Comparison of ENCODE assay signal across 25 cellular contexts in the genomic region with DNA sequence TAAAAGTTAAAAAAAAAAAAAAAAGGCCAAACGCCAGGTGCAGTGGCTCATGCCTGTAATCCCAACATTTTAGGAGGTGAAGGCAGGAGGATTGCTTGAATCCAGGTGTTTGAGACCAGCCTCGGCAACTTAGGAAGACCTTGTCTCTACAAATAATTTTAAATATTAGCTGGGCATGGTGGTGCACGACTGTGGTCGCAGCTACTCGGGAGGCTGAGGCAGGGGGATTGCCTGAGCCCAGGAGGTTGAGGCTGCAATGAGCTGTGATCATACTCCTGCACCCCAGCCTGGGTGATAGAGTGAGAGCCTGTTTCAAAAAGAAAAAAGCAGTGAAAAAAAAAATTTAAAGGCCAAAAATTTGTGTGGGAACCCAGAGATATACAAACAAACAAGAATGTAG. TPM values are rescaled to one million over a fixed set of nuclear protein-coding genes. Genes with fewer than 3 reads are reported as not detected.
DNase-seq lines count a peak whose midpoint lies in the region; ATAC-seq and TF ChIP-seq lines count a peak whose summit lies in the region.
"Had no signal": no experiment of that assay in that cellular context is flagged by ENCODE, and none has a peak within 500 bp of the region (broad histone marks: within the 10 kb centered on the region; RNA-seq: fewer than 3 reads in every experiment).

No MANE protein-coding gene starts in this region.

- peaks cover 27% of the 10 kb centered on the region for H3K4me1 Mint-ChIP-seq in activated naive CD8-positive, alpha-beta T cell treated with anti-CD3 and anti-CD28 coated beads, Interleukin-2, amount 10 ng/mL, durations not matched to agents 7 days and 5 days
- peaks cover 32% of the 10 kb centered on the region for H3K4me1 Mint-ChIP-seq in activated naive CD8-positive, alpha-beta T cell treated with anti-CD3 and anti-CD28 coated beads, Interleukin-2, amount 50 U/mL, for 24 hours
- peaks cover 45% of the 10 kb centered on the region for H3K4me1 Mint-ChIP-seq in activated T-helper 1 cell treated with anti-CD3 and anti-CD28 coated beads, Interleukin-12 subunit alpha, Interleukin-12 subunit beta, Interleukin-2, Interleukin-4 antibody, amounts not matched to agents 30 ng/mL and 10 ng/mL and 1 ng/mL, durations not matched to agents 14 hours and 24 hours and 36 hours (ENCODE audit: low read depth)
- peaks cover 28 to 41% (median 35%) of the 10 kb centered on the region in 7 donors for H3K4me1 Mint-ChIP-seq in naive thymus-derived CD4-positive, alpha-beta T cell

- CTCF ChIA-PET in naive thymus-derived CD4-positive, alpha-beta T cell (lab: Charles Lee): no interaction called here

- no peak for TF ChIP-seq CTCF in tibial nerve (IDR thresholded peaks at IDR 0.05)

- 95 to 97% methylated on average over 5 of the region's 5 CpGs for WGBS in tibial nerve, 2 donors

- DNase-seq in activated naive CD8-positive, alpha-beta T cell treated with anti-CD3 and anti-CD28 coated beads, Interleukin-2, amount 10 ng/mL, durations not matched to agents 7 days and 5 days: no peak
- DNase-seq in activated naive CD8-positive, alpha-beta T cell treated with anti-CD3 and anti-CD28 coated beads, Interleukin-2, amount 50 U/mL, for 24 hours: no peak
- no peak for DNase-seq in activated T-helper 1 cell treated with anti-CD3 and anti-CD28 coated beads, Interleukin-12 subunit alpha, Interleukin-12 subunit beta, Interleukin-2, Interleukin-4 antibody, amounts not matched to agents 30 ng/mL and 10 ng/mL and 1 ng/mL, durations not matched to agents 14 hours and 24 hours and 36 hours (ENCODE audit: low spot score)
- DNase-seq in naive thymus-derived CD4-positive, alpha-beta T cell: no peak
- DNase-seq in tibial nerve (ENCODE audit: low spot score in 2 of 2): no peak
- DNase-seq in Right ventricle myocardium inferior (ENCODE audit: missing footprints): no peak
- no peak for DNase-seq in substantia nigra (lab: John Stamatoyannopoulos, UW)
- DNase-seq: AML-193; CD8-positive, alpha-beta T cell; DMS 273 treated with DMSO at 0.1 percent for 48 hours; DMS79; EL; GDM1; NCI-H1048; NCI-H1417; NCI-H1694 treated with DMSO at 0.1 percent for 48 hours; NCI-H2081; NCI-H226; NCI-H510A; NCI-H69; RPMI8226; SHP77 treated with DMSO at 0.1 percent for 48 hours had no signal

- H3K4me3 Mint-ChIP-seq in activated naive CD8-positive, alpha-beta T cell treated with anti-CD3 and anti-CD28 coated beads, Interleukin-2, amount 10 ng/mL, durations not matched to agents 7 days and 5 days: no peak overlapping the region
- no peak overlapping the region for H3K4me3 Mint-ChIP-seq in activated naive CD8-positive, alpha-beta T cell treated with anti-CD3 and anti-CD28 coated beads, Interleukin-2, amount 50 U/mL, for 24 hours
- no peak overlapping the region for H3K4me3 Mint-ChIP-seq in activated T-helper 1 cell treated with anti-CD3 and anti-CD28 coated beads, Interleukin-12 subunit alpha, Interleukin-12 subunit beta, Interleukin-2, Interleukin-4 antibody, amounts not matched to agents 30 ng/mL and 10 ng/mL and 1 ng/mL, durations not matched to agents 14 hours and 24 hours and 36 hours
- no peak overlapping the region for H3K4me3 Mint-ChIP-seq in naive thymus-derived CD4-positive, alpha-beta T cell
- H3K4me3 Mint-ChIP-seq: CD8-positive, alpha-beta T cell had no signal

- TF ChIP-seq EP300 in tibial nerve (IDR thresholded peaks at IDR 0.05): no peak

- no peaks in the 10 kb centered on the region for H3K27me3 ChIP-seq in naive thymus-derived CD4-positive, alpha-beta T cell (ENCODE audit: control insufficient read depth in 2 of 2, insufficient read depth in 2 of 2, low read length in 2 of 2)
- H3K27me3 ChIP-seq in tibial nerve: no peaks in the 10 kb centered on the region

- peaks cover 4% of the 10 kb centered on the region for H3K36me3 Mint-ChIP-seq in activated naive CD8-positive, alpha-beta T cell treated with anti-CD3 and anti-CD28 coated beads, Interleukin-2, amount 10 ng/mL, durations not matched to agents 7 days and 5 days
- H3K36me3 Mint-ChIP-seq in activated naive CD8-positive, alpha-beta T cell treated with anti-CD3 and anti-CD28 coated beads, Interleukin-2, amount 50 U/mL, for 24 hours (ENCODE audit: low read depth): peaks cover 7% of the 10 kb centered on the region
- peaks cover 10% of the 10 kb centered on the region for H3K36me3 Mint-ChIP-seq in activated T-helper 1 cell treated with anti-CD3 and anti-CD28 coated beads, Interleukin-12 subunit alpha, Interleukin-12 subunit beta, Interleukin-2, Interleukin-4 antibody, amounts not matched to agents 30 ng/mL and 10 ng/mL and 1 ng/mL, durations not matched to agents 14 hours and 24 hours and 36 hours (ENCODE audit: low read depth)
- peaks cover 0 to 17% (median 0%) of the 10 kb centered on the region in 5 donors for H3K36me3 Mint-ChIP-seq in naive thymus-derived CD4-positive, alpha-beta T cell
- H3K36me3 Mint-ChIP-seq: CD8-positive, alpha-beta T cell had no signal

- H3K36me3 ChIP-seq in naive thymus-derived CD4-positive, alpha-beta T cell (ENCODE audit: control insufficient read depth in 2 of 3, insufficient read depth in 3 of 3, low read length in 3 of 3): no peaks in the 10 kb centered on the region
- no peaks in the 10 kb centered on the region for H3K36me3 ChIP-seq in tibial nerve
- H3K36me3 ChIP-seq: BLaER1 treated with 17β-estradiol and CSF1 and Interleukin-3, amounts not matched to agents 10 nM and 100 nM had no signal

- peaks cover 10% of the 10 kb centered on the region for H3K27me3 Mint-ChIP-seq in activated naive CD8-positive, alpha-beta T cell treated with anti-CD3 and anti-CD28 coated beads, Interleukin-2, amount 10 ng/mL, durations not matched to agents 7 days and 5 days
- peaks cover 8% of the 10 kb centered on the region for H3K27me3 Mint-ChIP-seq in activated naive CD8-positive, alpha-beta T cell treated with anti-CD3 and anti-CD28 coated beads, Interleukin-2, amount 50 U/mL, for 24 hours
- H3K27me3 Mint-ChIP-seq in activated T-helper 1 cell treated with anti-CD3 and anti-CD28 coated beads, Interleukin-12 subunit alpha, Interleukin-12 subunit beta, Interleukin-2, Interleukin-4 antibody, amounts not matched to agents 30 ng/mL and 10 ng/mL and 1 ng/mL, durations not matched to agents 14 hours and 24 hours and 36 hours (ENCODE audit: insufficient read depth): peaks cover 9% of the 10 kb centered on the region
- peaks cover 4 to 16% (median 8%) of the 10 kb centered on the region in 5 donors for H3K27me3 Mint-ChIP-seq in naive thymus-derived CD4-positive, alpha-beta T cell

- peaks cover 8 to 32% of the 10 kb centered on the region in 2 donors for H3K4me1 ChIP-seq in naive thymus-derived CD4-positive, alpha-beta T cell (ENCODE audit: control insufficient read depth in 2 of 2, insufficient read depth in 2 of 2, low read length in 2 of 2)
- peaks cover 0 to 28% (median 6%) of the 10 kb centered on the region in 4 donors for H3K4me1 ChIP-seq in tibial nerve

- H3K27ac Mint-ChIP-seq in activated naive CD8-positive, alpha-beta T cell treated with anti-CD3 and anti-CD28 coated beads, Interleukin-2, amount 10 ng/mL, durations not matched to agents 7 days and 5 days: peak overlapping the region; percentile 58
- no peak overlapping the region for H3K27ac Mint-ChIP-seq in activated naive CD8-positive, alpha-beta T cell treated with anti-CD3 and anti-CD28 coated beads, Interleukin-2, amount 50 U/mL, for 24 hours
- peak overlapping the region; percentile 26 for H3K27ac Mint-ChIP-seq in activated T-helper 1 cell treated with anti-CD3 and anti-CD28 coated beads, Interleukin-12 subunit alpha, Interleukin-12 subunit beta, Interleukin-2, Interleukin-4 antibody, amounts not matched to agents 30 ng/mL and 10 ng/mL and 1 ng/mL, durations not matched to agents 14 hours and 24 hours and 36 hours
- H3K27ac Mint-ChIP-seq in naive thymus-derived CD4-positive, alpha-beta T cell: peak overlapping the region in 6 of 9 donors; percentile 16 to 65 (median 31)
- H3K27ac Mint-ChIP-seq: CD8-positive, alpha-beta T cell had no signal

- no peak overlapping the region for H3K27ac ChIP-seq in naive thymus-derived CD4-positive, alpha-beta T cell (ENCODE audit: low read depth, low read length)
- H3K27ac ChIP-seq in tibial nerve (no peak overlapping the region), substantia nigra (ENCODE audit: low read depth, low read length, poor library complexity, severe bottlenecking) (no peak overlapping the region)
- H3K27ac ChIP-seq: A549; BLaER1 treated with 17β-estradiol and CSF1 and Interleukin-3, amounts not matched to agents 10 nM and 100 nM had no signal

- POLR2A ChIA-PET in activated naive CD8-positive, alpha-beta T cell treated with anti-CD3 and anti-CD28 coated beads, Interleukin-2, amount 10 ng/mL, durations not matched to agents 7 days and 5 days (lab: Charles Lee): interaction anchor here (0.6 to 0.7 kb wide), 2 partner anchors 72 to 400 kb away, joined by 4 to 5 read pairs; no protein-coding TSS in a partner anchor
- POLR2A ChIA-PET in naive thymus-derived CD4-positive, alpha-beta T cell (lab: Charles Lee): interaction anchor here (1.4 kb wide), 1 partner anchor 97 kb away, joined by 3 read pairs; no protein-coding TSS in a partner anchor

- H3K9me3 Mint-ChIP-seq in activated naive CD8-positive, alpha-beta T cell treated with anti-CD3 and anti-CD28 coated beads, Interleukin-2, amount 10 ng/mL, durations not matched to agents 7 days and 5 days: peaks cover 7% of the 10 kb centered on the region
- peaks cover 7% of the 10 kb centered on the region for H3K9me3 Mint-ChIP-seq in activated naive CD8-positive, alpha-beta T cell treated with anti-CD3 and anti-CD28 coated beads, Interleukin-2, amount 50 U/mL, for 24 hours
- peaks cover 13% of the 10 kb centered on the region for H3K9me3 Mint-ChIP-seq in activated T-helper 1 cell treated with anti-CD3 and anti-CD28 coated beads, Interleukin-12 subunit alpha, Interleukin-12 subunit beta, Interleukin-2, Interleukin-4 antibody, amounts not matched to agents 30 ng/mL and 10 ng/mL and 1 ng/mL, durations not matched to agents 14 hours and 24 hours and 36 hours
- peaks cover 0 to 12% (median 0%) of the 10 kb centered on the region in 11 donors for H3K9me3 Mint-ChIP-seq in naive thymus-derived CD4-positive, alpha-beta T cell

- H3K9me3 ChIP-seq in naive thymus-derived CD4-positive, alpha-beta T cell (ENCODE audit: control insufficient read depth in 2 of 3, low read length in 3 of 3): no peaks in the 10 kb centered on the region
- no peaks in the 10 kb centered on the region for H3K9me3 ChIP-seq in tibial nerve
- H3K9me3 ChIP-seq: A549; BLaER1 treated with 17β-estradiol and CSF1 and Interleukin-3, amounts not matched to agents 10 nM and 100 nM had no signal

- ATAC-seq in activated naive CD8-positive, alpha-beta T cell treated with anti-CD3 and anti-CD28 coated beads, Interleukin-2, amount 10 ng/mL, durations not matched to agents 7 days and 5 days (ENCODE audit: low read depth): no peak
- no peak for ATAC-seq in activated naive CD8-positive, alpha-beta T cell treated with anti-CD3 and anti-CD28 coated beads, Interleukin-2, amount 50 U/mL, for 24 hours
- no peak for ATAC-seq in naive thymus-derived CD4-positive, alpha-beta T cell
- ATAC-seq in Right ventricle myocardium inferior: no peak
- ATAC-seq: A549; CD8-positive, alpha-beta T cell; GM12878 had no signal

- no peak overlapping the region for H3K4me3 ChIP-seq in naive thymus-derived CD4-positive, alpha-beta T cell (ENCODE audit: low read length)
- no peak overlapping the region for H3K4me3 ChIP-seq in tibial nerve
- H3K4me3 ChIP-seq: A549; BLaER1 treated with 17β-estradiol and CSF1 and Interleukin-3, amounts not matched to agents 10 nM and 100 nM; GM12878 had no signal

- intact Hi-C loops in activated T-helper 1 cell treated with anti-CD3 and anti-CD28 coated beads, Interleukin-12 subunit alpha, Interleukin-12 subunit beta, Interleukin-2, Interleukin-4 antibody, amounts not matched to agents 30 ng/mL and 10 ng/mL and 1 ng/mL, durations not matched to agents 14 hours and 24 hours and 36 hours (cut with micrococcal nuclease): loop anchor here (10.0 kb wide), 1 partner anchor 1121 kb away; no protein-coding TSS in a partner anchor
- intact Hi-C loops in naive thymus-derived CD4-positive, alpha-beta T cell (cut with micrococcal nuclease): loop anchor here in 1 of 2 donors (5.0 kb wide), 1 partner anchor 1016 kb away; the partner anchor contains the start of genes SCN11A and WDR48
- intact Hi-C loops in Right ventricle myocardium inferior (cut with DNase I): no loop called here

- TF ChIP-seq POLR2A in tibial nerve (IDR thresholded peaks at IDR 0.05): no peak

RNA-seq across cellular contexts. Expression of gene DLEC1, which starts 2.7 kb away (rescaled TPM):
- total RNA-seq in activated naive CD8-positive, alpha-beta T cell treated with anti-CD3 and anti-CD28 coated beads, Interleukin-2, amount 10 ng/mL, durations not matched to agents 7 days and 5 days: 1 to 10 TPM; 3.2 to 3.7 TPM
- total RNA-seq in activated T-helper 1 cell treated with anti-CD3 and anti-CD28 coated beads, Interleukin-12 subunit alpha, Interleukin-12 subunit beta, Interleukin-2, Interleukin-4 antibody, amounts not matched to agents 30 ng/mL and 10 ng/mL and 1 ng/mL, durations not matched to agents 14 hours and 24 hours and 36 hours: 0.10 and 0.12 TPM in 2 replicates
- total RNA-seq in naive thymus-derived CD4-positive, alpha-beta T cell: 1 to 10 TPM; 1.5 to 9.4 (median 7.5) TPM
- polyA plus RNA-seq in naive thymus-derived CD4-positive, alpha-beta T cell: under 1 TPM; 0.41 to 0.73 TPM
- total RNA-seq in tibial nerve (10 to 100 TPM in 1 of 4 donors, 1 to 10 TPM in 3; 3.7 to 96.0 (median 7.1) TPM), Right ventricle myocardium inferior (0.08 TPM)

RNA-seq across cellular contexts. Expression of gene PLCD1, which starts 6.8 kb away (rescaled TPM):
- total RNA-seq in activated naive CD8-positive, alpha-beta T cell treated with anti-CD3 and anti-CD28 coated beads, Interleukin-2, amount 10 ng/mL, durations not matched to agents 7 days and 5 days: 10 to 100 TPM; 36.5 to 45.4 TPM
- total RNA-seq in activated T-helper 1 cell treated with anti-CD3 and anti-CD28 coated beads, Interleukin-12 subunit alpha, Interleukin-12 subunit beta, Interleukin-2, Interleukin-4 antibody, amounts not matched to agents 30 ng/mL and 10 ng/mL and 1 ng/mL, durations not matched to agents 14 hours and 24 hours and 36 hours: 3.9 and 4.3 TPM in 2 replicates
- total RNA-seq in naive thymus-derived CD4-positive, alpha-beta T cell: 10 to 100 TPM; 18.4 to 44.0 (median 41.3) TPM
- 10 to 100 TPM; 13.1 to 26.3 TPM for polyA plus RNA-seq in naive thymus-derived CD4-positive, alpha-beta T cell
- total RNA-seq in tibial nerve (10 to 100 TPM; 43.8 to 48.6 (median 48.0) TPM), Right ventricle myocardium inferior (10.7 TPM)

RNA-seq across cellular contexts. Expression of gene VILL, which starts 45.7 kb away (rescaled TPM):
- total RNA-seq in activated naive CD8-positive, alpha-beta T cell treated with anti-CD3 and anti-CD28 coated beads, Interleukin-2, amount 10 ng/mL, durations not matched to agents 7 days and 5 days: 10 to 100 TPM; 25.2 to 25.3 TPM
- total RNA-seq in activated T-helper 1 cell treated with anti-CD3 and anti-CD28 coated beads, Interleukin-12 subunit alpha, Interleukin-12 subunit beta, Interleukin-2, Interleukin-4 antibody, amounts not matched to agents 30 ng/mL and 10 ng/mL and 1 ng/mL, durations not matched to agents 14 hours and 24 hours and 36 hours: 11.6 and 13.4 TPM in 2 replicates
- total RNA-seq in naive thymus-derived CD4-positive, alpha-beta T cell: 10 to 100 TPM; 22.4 to 43.3 (median 29.5) TPM
- 10 to 100 TPM; 15.7 to 28.9 TPM for polyA plus RNA-seq in naive thymus-derived CD4-positive, alpha-beta T cell
- total RNA-seq in tibial nerve (10 to 100 TPM; 13.6 to 16.5 (median 15.3) TPM), Right ventricle myocardium inferior (4.4 TPM)
